Comparison of ENCODE assay signal across 1 cellular context in the genomic region with DNA sequence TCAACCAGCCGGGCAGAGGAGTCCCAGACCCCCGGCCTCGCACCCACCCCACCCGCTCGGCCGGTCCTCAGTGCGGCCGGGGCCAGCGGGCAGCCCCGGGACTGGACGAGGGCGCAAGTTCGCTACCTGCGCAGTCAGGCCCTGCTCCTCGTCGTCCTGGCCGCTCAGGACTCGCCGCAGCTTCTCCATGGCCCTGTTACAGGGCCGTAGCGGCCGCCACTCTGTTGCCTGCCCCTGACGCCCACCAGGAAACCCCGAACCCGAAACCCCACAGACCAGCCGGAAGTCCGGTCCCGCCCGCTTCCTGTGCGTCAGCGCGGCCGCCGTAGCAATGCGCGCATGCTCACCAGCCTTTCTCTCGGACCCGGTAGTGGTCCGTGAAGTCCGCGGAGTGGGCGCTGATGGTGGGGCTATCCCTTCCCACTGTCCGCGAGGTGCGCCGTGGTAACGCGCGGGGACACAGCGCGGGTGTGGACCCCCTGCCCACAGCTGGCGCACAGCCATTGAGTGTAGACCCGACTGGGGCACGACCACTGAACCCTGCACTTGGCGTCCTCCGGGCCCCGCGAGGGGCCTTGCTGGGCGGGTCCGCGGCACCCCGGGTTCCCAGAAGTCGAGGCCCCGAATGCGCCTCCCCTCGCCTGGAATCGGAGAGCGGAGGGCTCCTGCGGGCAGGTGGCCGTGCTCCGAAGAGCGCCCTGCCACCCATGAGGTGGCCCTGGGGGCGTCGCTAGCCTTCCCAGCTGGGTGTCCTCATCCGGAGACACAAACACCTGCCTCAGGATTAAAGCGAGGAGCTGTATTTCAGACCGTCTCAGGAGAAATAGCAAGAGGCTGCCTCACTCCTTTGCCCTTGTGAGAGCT.
TF ChIP-seq lines count a peak whose summit lies in the region.

Gene SFT2D1 (minus strand): TSS at position 253 of the 864 bp plus-strand sequence. CDS start 64 bp downstream, at position 189.

TF ChIP-seq in HEK293, 187 proteins besides CTCF, POLR2A, EP300 and RAD21 (continued from another document and continues in another):
- 0 out of 2 replicates have a peak, but pooled peaks have one; percentile 27 for TF ChIP-seq ZNF202 (tag by site-specific recombination; IDR thresholded peaks at IDR 0.05; ENCODE audit: borderline replicate concordance)
- TF ChIP-seq, protein P1, sequence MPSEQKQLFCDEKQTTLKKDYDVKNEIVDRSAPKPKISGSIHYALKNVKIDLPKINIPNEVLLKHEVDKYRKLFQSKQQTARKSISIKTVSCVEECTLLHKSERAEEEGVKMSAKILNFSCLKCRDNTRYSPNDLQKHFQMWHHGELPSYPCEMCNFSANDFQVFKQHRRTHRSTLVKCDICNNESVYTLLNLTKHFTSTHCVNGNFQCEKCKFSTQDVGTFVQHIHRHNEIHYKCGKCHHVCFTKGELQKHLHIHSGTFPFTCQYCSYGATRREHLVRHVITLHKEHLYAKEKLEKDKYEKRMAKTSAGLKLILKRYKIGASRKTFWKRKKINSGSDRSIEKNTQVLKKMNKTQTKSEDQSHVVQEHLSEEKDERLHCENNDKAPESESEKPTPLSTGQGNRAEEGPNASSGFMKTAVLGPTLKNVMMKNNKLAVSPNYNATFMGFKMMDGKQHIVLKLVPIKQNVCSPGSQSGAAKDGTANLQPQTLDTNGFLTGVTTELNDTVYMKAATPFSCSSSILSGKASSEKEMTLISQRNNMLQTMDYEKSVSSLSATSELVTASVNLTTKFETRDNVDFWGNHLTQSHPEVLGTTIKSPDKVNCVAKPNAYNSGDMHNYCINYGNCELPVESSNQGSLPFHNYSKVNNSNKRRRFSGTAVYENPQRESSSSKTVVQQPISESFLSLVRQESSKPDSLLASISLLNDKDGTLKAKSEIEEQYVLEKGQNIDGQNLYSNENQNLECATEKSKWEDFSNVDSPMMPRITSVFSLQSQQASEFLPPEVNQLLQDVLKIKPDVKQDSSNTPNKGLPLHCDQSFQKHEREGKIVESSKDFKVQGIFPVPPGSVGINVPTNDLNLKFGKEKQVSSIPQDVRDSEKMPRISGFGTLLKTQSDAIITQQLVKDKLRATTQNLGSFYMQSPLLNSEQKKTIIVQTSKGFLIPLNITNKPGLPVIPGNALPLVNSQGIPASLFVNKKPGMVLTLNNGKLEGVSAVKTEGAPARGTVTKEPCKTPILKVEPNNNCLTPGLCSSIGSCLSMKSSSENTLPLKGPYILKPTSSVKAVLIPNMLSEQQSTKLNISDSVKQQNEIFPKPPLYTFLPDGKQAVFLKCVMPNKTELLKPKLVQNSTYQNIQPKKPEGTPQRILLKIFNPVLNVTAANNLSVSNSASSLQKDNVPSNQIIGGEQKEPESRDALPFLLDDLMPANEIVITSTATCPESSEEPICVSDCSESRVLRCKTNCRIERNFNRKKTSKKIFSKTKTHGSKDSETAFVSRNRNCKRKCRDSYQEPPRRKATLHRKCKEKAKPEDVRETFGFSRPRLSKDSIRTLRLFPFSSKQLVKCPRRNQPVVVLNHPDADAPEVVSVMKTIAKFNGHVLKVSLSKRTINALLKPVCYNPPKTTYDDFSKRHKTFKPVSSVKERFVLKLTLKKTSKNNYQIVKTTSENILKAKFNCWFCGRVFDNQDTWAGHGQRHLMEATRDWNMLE (tag by site-specific recombination; conservative IDR thresholded peaks at IDR 0.05; ENCODE audit: low read depth): peak; percentile 78
- no peak for TF ChIP-seq RBAK (tag by site-specific recombination; IDR thresholded peaks at IDR 0.05)
- no peak for TF ChIP-seq BCL11A (tag by site-specific recombination; IDR thresholded peaks at IDR 0.05; ENCODE audit: low read depth)
- TF ChIP-seq ZNF184 (tag by site-specific recombination; IDR thresholded peaks at IDR 0.05): no peak
- TF ChIP-seq ZNF747 (tag by site-specific recombination; IDR thresholded peaks at IDR 0.05): no peak
- no peak for TF ChIP-seq SALL2 (tag by site-specific recombination; IDR thresholded peaks at IDR 0.05; ENCODE audit: borderline replicate concordance)
- TF ChIP-seq KLF9 (tag by site-specific recombination; IDR thresholded peaks at IDR 0.05; ENCODE audit: low read depth): peak; percentile 43; the same call in 1 of the 2 replicates
- no peak for TF ChIP-seq ZNF133 (tag by site-specific recombination; IDR thresholded peaks at IDR 0.05)
- TF ChIP-seq TCF7L2 (IDR thresholded peaks at IDR 0.05; ENCODE audit: borderline replicate concordance, low read depth, low read length): no peak
- TF ChIP-seq ZNF664 (tag by site-specific recombination; IDR thresholded peaks at IDR 0.05): no peak
- TF ChIP-seq ZNF843 (tag by site-specific recombination; IDR thresholded peaks at IDR 0.05): peak; percentile 53; the same call in 1 of the 2 replicates
- peak; percentile 75 for TF ChIP-seq PATZ1 (tag by site-specific recombination; IDR thresholded peaks at IDR 0.05)
- no peak for TF ChIP-seq ZNF404 (tag by site-specific recombination; IDR thresholded peaks at IDR 0.05)
- no peak for TF ChIP-seq ZNF561 (tag by site-specific recombination; IDR thresholded peaks at IDR 0.05; ENCODE audit: borderline replicate concordance)
- TF ChIP-seq ZNF221 (tag by site-specific recombination; IDR thresholded peaks at IDR 0.05; ENCODE audit: borderline replicate concordance): no peak
- TF ChIP-seq, protein P2, sequence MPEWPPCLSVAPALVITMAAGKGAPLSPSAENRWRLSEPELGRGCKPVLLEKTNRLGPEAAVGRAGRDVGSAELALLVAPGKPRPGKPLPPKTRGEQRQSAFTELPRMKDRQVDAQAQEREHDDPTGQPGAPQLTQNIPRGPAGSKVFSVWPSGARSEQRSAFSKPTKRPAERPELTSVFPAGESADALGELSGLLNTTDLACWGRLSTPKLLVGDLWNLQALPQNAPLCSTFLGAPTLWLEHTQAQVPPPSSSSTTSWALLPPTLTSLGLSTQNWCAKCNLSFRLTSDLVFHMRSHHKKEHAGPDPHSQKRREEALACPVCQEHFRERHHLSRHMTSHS (tag by site-specific recombination; IDR thresholded peaks at IDR 0.05): no peak
- TF ChIP-seq ZNF362 (tag by site-specific recombination; IDR thresholded peaks at IDR 0.05): no peak
- TF ChIP-seq INSM2 (tag by site-specific recombination; IDR thresholded peaks at IDR 0.05): no peak
- TF ChIP-seq ZNF707 (tag by site-specific recombination; IDR thresholded peaks at IDR 0.05): no peak
- TF ChIP-seq ZNF112 (tag by site-specific recombination; IDR thresholded peaks at IDR 0.05): no peak
- TF ChIP-seq GFI1B (tag by site-specific recombination; IDR thresholded peaks at IDR 0.05): no peak
- TF ChIP-seq ZNF19 (tag by site-specific recombination; IDR thresholded peaks at IDR 0.05; ENCODE audit: low read depth): no peak
- TF ChIP-seq ZNF274 (IDR thresholded peaks at IDR 0.05; ENCODE audit: low read length): no peak
- TF ChIP-seq ZNF274 (tag by site-specific recombination; IDR thresholded peaks at IDR 0.05; ENCODE audit: borderline replicate concordance): no peak
- TF ChIP-seq ZSCAN30 (tag by site-specific recombination; IDR thresholded peaks at IDR 0.05): 0 out of 2 replicates have a peak, but pooled peaks have one; percentile 20
- peak; percentile 97 for TF ChIP-seq ZNF335 (tag by site-specific recombination; conservative IDR thresholded peaks at IDR 0.05)
- TF ChIP-seq, protein P3, sequence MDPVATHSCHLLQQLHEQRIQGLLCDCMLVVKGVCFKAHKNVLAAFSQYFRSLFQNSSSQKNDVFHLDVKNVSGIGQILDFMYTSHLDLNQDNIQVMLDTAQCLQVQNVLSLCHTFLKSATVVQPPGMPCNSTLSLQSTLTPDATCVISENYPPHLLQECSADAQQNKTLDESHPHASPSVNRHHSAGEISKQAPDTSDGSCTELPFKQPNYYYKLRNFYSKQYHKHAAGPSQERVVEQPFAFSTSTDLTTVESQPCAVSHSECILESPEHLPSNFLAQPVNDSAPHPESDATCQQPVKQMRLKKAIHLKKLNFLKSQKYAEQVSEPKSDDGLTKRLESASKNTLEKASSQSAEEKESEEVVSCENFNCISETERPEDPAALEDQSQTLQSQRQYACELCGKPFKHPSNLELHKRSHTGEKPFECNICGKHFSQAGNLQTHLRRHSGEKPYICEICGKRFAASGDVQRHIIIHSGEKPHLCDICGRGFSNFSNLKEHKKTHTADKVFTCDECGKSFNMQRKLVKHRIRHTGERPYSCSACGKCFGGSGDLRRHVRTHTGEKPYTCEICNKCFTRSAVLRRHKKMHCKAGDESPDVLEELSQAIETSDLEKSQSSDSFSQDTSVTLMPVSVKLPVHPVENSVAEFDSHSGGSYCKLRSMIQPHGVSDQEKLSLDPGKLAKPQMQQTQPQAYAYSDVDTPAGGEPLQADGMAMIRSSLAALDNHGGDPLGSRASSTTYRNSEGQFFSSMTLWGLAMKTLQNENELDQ (tag by site-specific recombination; IDR thresholded peaks at IDR 0.05; ENCODE audit: low read depth): no peak
- TF ChIP-seq ZBTB8A (tag by site-specific recombination; IDR thresholded peaks at IDR 0.05): peak; percentile 78
- TF ChIP-seq KLF10 (tag by site-specific recombination; IDR thresholded peaks at IDR 0.05): no peak
- no peak for TF ChIP-seq KLF7 (tag by site-specific recombination; IDR thresholded peaks at IDR 0.05; ENCODE audit: borderline replicate concordance)
- no peak for TF ChIP-seq ATF2 (tag by site-specific recombination; IDR thresholded peaks at IDR 0.05; ENCODE audit: low read depth)
- TF ChIP-seq ZNF248 (tag by site-specific recombination; IDR thresholded peaks at IDR 0.05): no peak
- TF ChIP-seq ZSCAN23 (tag by site-specific recombination; IDR thresholded peaks at IDR 0.05): no peak
- TF ChIP-seq ZNF266 (tag by site-specific recombination; IDR thresholded peaks at IDR 0.05; ENCODE audit: low read depth): no peak
- TF ChIP-seq, protein P4, sequence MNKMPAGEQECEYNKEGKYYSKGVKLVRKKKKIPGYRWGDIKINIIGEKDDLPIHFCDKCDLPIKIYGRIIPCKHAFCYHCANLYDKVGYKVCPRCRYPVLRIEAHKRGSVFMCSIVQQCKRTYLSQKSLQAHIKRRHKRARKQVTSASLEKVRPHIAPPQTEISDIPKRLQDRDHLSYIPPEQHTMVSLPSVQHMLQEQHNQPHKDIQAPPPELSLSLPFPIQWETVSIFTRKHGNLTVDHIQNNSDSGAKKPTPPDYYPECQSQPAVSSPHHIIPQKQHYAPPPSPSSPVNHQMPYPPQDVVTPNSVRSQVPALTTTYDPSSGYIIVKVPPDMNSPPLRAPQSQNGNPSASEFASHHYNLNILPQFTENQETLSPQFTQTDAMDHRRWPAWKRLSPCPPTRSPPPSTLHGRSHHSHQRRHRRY (tag by site-specific recombination; IDR thresholded peaks at IDR 0.05): no peak
- TF ChIP-seq, protein P5, sequence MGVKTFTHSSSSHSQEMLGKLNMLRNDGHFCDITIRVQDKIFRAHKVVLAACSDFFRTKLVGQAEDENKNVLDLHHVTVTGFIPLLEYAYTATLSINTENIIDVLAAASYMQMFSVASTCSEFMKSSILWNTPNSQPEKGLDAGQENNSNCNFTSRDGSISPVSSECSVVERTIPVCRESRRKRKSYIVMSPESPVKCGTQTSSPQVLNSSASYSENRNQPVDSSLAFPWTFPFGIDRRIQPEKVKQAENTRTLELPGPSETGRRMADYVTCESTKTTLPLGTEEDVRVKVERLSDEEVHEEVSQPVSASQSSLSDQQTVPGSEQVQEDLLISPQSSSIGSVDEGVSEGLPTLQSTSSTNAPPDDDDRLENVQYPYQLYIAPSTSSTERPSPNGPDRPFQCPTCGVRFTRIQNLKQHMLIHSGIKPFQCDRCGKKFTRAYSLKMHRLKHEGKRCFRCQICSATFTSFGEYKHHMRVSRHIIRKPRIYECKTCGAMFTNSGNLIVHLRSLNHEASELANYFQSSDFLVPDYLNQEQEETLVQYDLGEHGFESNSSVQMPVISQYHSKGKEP (tag by site-specific recombination; IDR thresholded peaks at IDR 0.05): no peak
- 0 out of 2 replicates have a peak, but pooled peaks have one; percentile 69 for TF ChIP-seq ZNF324 (tag by site-specific recombination; IDR thresholded peaks at IDR 0.05)
- no peak for TF ChIP-seq MEIS1 (CRISPR knock-in tag; IDR thresholded peaks at IDR 0.05; ENCODE audit: borderline replicate concordance)
- no peak for TF ChIP-seq ZNF514 (tag by site-specific recombination; IDR thresholded peaks at IDR 0.05)
- no peak for TF ChIP-seq ZNF211 (tag by site-specific recombination; IDR thresholded peaks at IDR 0.05; ENCODE audit: low read depth)
